Comparison of ENCODE assay signal across 21 cellular contexts in genomic region chr1:17717595-17717994, GRCh38. TPM values are rescaled to one million over a fixed set of nuclear protein-coding genes. Genes with fewer than 3 reads are reported as not detected.
"Had no signal": no experiment of that assay in that cellular context is flagged by ENCODE, and none has a peak within 500 bp of the region (broad histone marks: within the 10 kb centered on the region; RNA-seq: fewer than 3 reads in every experiment).

No MANE protein-coding gene starts in this region.

- H3K4me1 ChIP-seq: left ventricle myocardium inferior, right atrium auricular region, tibial nerve, vagina had no signal

- H3K4me1 Mint-ChIP-seq: naive B cell had no signal

- DNase-seq: activated CD4-positive, alpha-beta T cell treated with anti-CD3 and anti-CD28 coated beads for 1 hour; activated CD4-positive, alpha-beta T cell treated with anti-CD3 and anti-CD28 coated beads, Interleukin-2, amount 50 U/mL, for 48 hours; activated naive CD4-positive, alpha-beta T cell treated with anti-CD3 and anti-CD28 coated beads, Interleukin-2, amount 50 U/mL, for 16 hours; activated T-cell treated with anti-CD3 and anti-CD28 coated beads, Interleukin-2, amount 50 U/mL, for 1 hour; dermis blood vessel endothelial cell; left ventricle myocardium inferior; naive B cell; posterior cingulate gyrus; stimulated activated CD4-positive, alpha-beta T cell treated with anti-CD3 and anti-CD28 coated beads, Interleukin-15, amount 100 ng/mL, for 24 hours; stimulated activated CD4-positive, alpha-beta T cell treated with anti-CD3 and anti-CD28 coated beads, Interleukin-4, amount 100 ng/mL, for 24 hours; stimulated activated naive CD4-positive, alpha-beta T cell; T1000 had no signal

- H3K36me3 ChIP-seq: left ventricle myocardium inferior, right atrium auricular region, tibial nerve, vagina had no signal

- H3K36me3 Mint-ChIP-seq: naive B cell had no signal

- H3K4me3 ChIP-seq: left ventricle myocardium inferior, right atrium auricular region, skin epidermis, tibial nerve, vagina had no signal

- H3K9me3 ChIP-seq: left ventricle myocardium inferior, right atrium auricular region, tibial nerve, vagina had no signal

- H3K27me3 ChIP-seq: right atrium auricular region, vagina had no signal

RNA-seq across cellular contexts. Expression of gene ACTL8, which starts 37.5 kb away (rescaled TPM):
- total RNA-seq: bronchial epithelial cell, cerebellum, dermis blood vessel endothelial cell, epithelial cell of proximal tubule, left ventricle myocardium inferior, mononuclear cell, right atrium auricular region, subcutaneous adipose tissue, tibial nerve, vagina had no signal
